Comparison of ENCODE assay signal across 11 cellular contexts in the genomic region with DNA sequence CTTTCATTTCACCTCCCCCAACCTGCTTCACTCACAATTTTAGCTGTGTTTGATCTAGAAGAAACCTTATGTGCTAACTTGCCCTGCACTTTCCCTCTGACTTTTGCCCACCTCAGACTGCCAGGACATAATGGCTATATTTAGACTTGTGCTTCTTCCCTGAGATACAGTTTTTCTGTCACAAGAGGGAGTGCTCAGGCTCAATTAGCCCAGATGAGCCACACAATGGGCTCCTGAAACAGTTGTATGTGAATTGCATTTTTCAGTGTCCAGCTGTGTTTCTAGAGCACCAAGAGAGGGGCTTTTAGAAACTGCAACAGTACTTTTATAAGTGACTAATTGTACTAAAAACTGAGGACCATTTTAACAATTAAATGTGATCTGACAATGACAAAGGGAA.
DNase-seq lines count a peak whose midpoint lies in the region; ATAC-seq, FAIRE-seq and TF ChIP-seq lines count a peak whose summit lies in the region.
"Had no signal": no experiment of that assay in that cellular context is flagged by ENCODE, and none has a peak within 500 bp of the region (broad histone marks: within the 10 kb centered on the region; RNA-seq: fewer than 3 reads in every experiment).

No MANE protein-coding gene starts in this region.

- H3K9me3 ChIP-seq in CD8-positive, alpha-beta memory T cell (ENCODE audit: low read length), result no peaks in the 10 kb centered on the region
- no peaks in the 10 kb centered on the region for H3K9me3 ChIP-seq in vagina

- H3K27ac Mint-ChIP-seq in chondrocyte (ENCODE audit: unreplicated experiment) (no peak overlapping the region), neural crest cell (ENCODE audit: unreplicated experiment) (no peak overlapping the region)
- H3K27ac Mint-ChIP-seq in CD8-positive, alpha-beta memory T cell, result no peak overlapping the region
- H3K27ac Mint-ChIP-seq: activated B cell treated with CpG ODN at 0.5 μM for 24 hours, IgD-negative memory B cell had no signal

- TF ChIP-seq CTCF in chondrocyte (IDR thresholded peaks at IDR 0.05), result peak; percentile 39
- peak; percentile 42 for TF ChIP-seq CTCF in neural crest cell (conservative IDR thresholded peaks at IDR 0.05)
- TF ChIP-seq CTCF in vagina (IDR thresholded peaks at IDR 0.05), result no peak

- no peaks in the 10 kb centered on the region for H3K36me3 Mint-ChIP-seq in chondrocyte (ENCODE audit: low read depth)
- H3K36me3 Mint-ChIP-seq in neural crest cell (ENCODE audit: low read depth), result no peaks in the 10 kb centered on the region
- H3K36me3 Mint-ChIP-seq in CD8-positive, alpha-beta memory T cell, result no peaks in the 10 kb centered on the region
- H3K36me3 Mint-ChIP-seq: IgD-negative memory B cell had no signal

- H3K27me3 ChIP-seq in CD8-positive, alpha-beta memory T cell (ENCODE audit: insufficient read depth, low read length, poor library complexity, severe bottlenecking), result no peaks in the 10 kb centered on the region
- no peaks in the 10 kb centered on the region for H3K27me3 ChIP-seq in vagina

- ATAC-seq in GM21423 (IDR thresholded peaks at IDR 0.05; ENCODE audit: unreplicated experiment) (no peak), HG03196 (IDR thresholded peaks at IDR 0.05; ENCODE audit: unreplicated experiment) (no peak)

- no peaks in the 10 kb centered on the region for H3K36me3 ChIP-seq in CD8-positive, alpha-beta memory T cell (ENCODE audit: insufficient read depth, low read length)
- no peaks in the 10 kb centered on the region for H3K36me3 ChIP-seq in vagina

- peaks cover 23% of the 10 kb centered on the region for H3K27me3 Mint-ChIP-seq in chondrocyte (ENCODE audit: low read depth)
- H3K27me3 Mint-ChIP-seq in neural crest cell (ENCODE audit: low read depth), result no peaks in the 10 kb centered on the region
- no peaks in the 10 kb centered on the region for H3K27me3 Mint-ChIP-seq in CD8-positive, alpha-beta memory T cell
- H3K27me3 Mint-ChIP-seq: activated B cell treated with CpG ODN at 0.5 μM for 24 hours, IgD-negative memory B cell had no signal

- H3K4me3 ChIP-seq in CD8-positive, alpha-beta memory T cell (ENCODE audit: low read length), result no peak overlapping the region
- H3K4me3 ChIP-seq in vagina, result no peak overlapping the region

- H3K27ac ChIP-seq in CD8-positive, alpha-beta memory T cell (ENCODE audit: low read depth, low read length), result no peak overlapping the region
- H3K27ac ChIP-seq in vagina, result no peak overlapping the region

- CTCF ChIA-PET in CD8-positive, alpha-beta memory T cell (lab: Charles Lee), result no interaction called here

- no peak overlapping the region for H3K4me3 Mint-ChIP-seq in chondrocyte (ENCODE audit: unreplicated experiment)
- H3K4me3 Mint-ChIP-seq in neural crest cell, result no peak overlapping the region
- H3K4me3 Mint-ChIP-seq in CD8-positive, alpha-beta memory T cell, result no peak overlapping the region
- H3K4me3 Mint-ChIP-seq: activated B cell treated with CpG ODN at 0.5 μM for 24 hours, IgD-negative memory B cell had no signal

- TF ChIP-seq POLR2A in GM12891 (IDR thresholded peaks at IDR 0.05; ENCODE audit: low read depth, low read length) (no peak), vagina (IDR thresholded peaks at IDR 0.05) (no peak)

- H3K9me3 Mint-ChIP-seq in chondrocyte (ENCODE audit: low read depth) (no peaks in the 10 kb centered on the region), neural crest cell (no peaks in the 10 kb centered on the region)
- peaks cover 0 to 5% (median 0%) of the 10 kb centered on the region in 5 donors for H3K9me3 Mint-ChIP-seq in CD8-positive, alpha-beta memory T cell
- H3K9me3 Mint-ChIP-seq: activated B cell treated with CpG ODN at 0.5 μM for 24 hours, IgD-negative memory B cell had no signal

- no peaks in the 10 kb centered on the region for H3K4me1 Mint-ChIP-seq in chondrocyte (ENCODE audit: low read depth)
- peaks cover 11% of the 10 kb centered on the region for H3K4me1 Mint-ChIP-seq in neural crest cell
- no peaks in the 10 kb centered on the region for H3K4me1 Mint-ChIP-seq in CD8-positive, alpha-beta memory T cell
- H3K4me1 Mint-ChIP-seq: activated B cell treated with CpG ODN at 0.5 μM for 24 hours, IgD-negative memory B cell had no signal

- H3K4me1 ChIP-seq in CD8-positive, alpha-beta memory T cell (ENCODE audit: insufficient read depth, low read length), result no peaks in the 10 kb centered on the region
- no peaks in the 10 kb centered on the region for H3K4me1 ChIP-seq in vagina

- FAIRE-seq in GM12891 (lab: Jason Lieb, UNC), result peak; percentile 65

- intact Hi-C loops in vagina (cut with DNase I), result no loop called here

- DNase-seq in GM12891 (ENCODE audit: insufficient read length, low spot score) (no peak), NCI-H1436 (lab: John Stamatoyannopoulos, UW) (peak; percentile 77), chondrocyte (ENCODE audit: low spot score) (no peak), neural crest cell (ENCODE audit: low read depth, low spot score) (no peak), vagina (ENCODE audit: extremely low spot score in 2 of 2) (no peak)
- no peak for DNase-seq in CD8-positive, alpha-beta memory T cell
- DNase-seq: activated B cell treated with CpG ODN at 0.5 μM for 24 hours, activated gamma-delta T cell treated with Interleukin-2 at 50 U/mL for 16 hours had no signal

- POLR2A ChIA-PET in CD8-positive, alpha-beta memory T cell (lab: Charles Lee), result no interaction called here

TF ChIP-seq in GM12891, 5 proteins besides CTCF, POLR2A, EP300 and RAD21:
- no peak for TF ChIP-seq SPI1 (IDR thresholded peaks at IDR 0.05; ENCODE audit: low read depth, low read length)
- no peak for TF ChIP-seq PAX5 (IDR thresholded peaks at IDR 0.05; ENCODE audit: insufficient read depth, low read length, severe bottlenecking)
- TF ChIP-seq TAF1 (IDR thresholded peaks at IDR 0.05; ENCODE audit: low read depth, low read length), result no peak
- no peak for TF ChIP-seq POU2F2 (IDR thresholded peaks at IDR 0.05; ENCODE audit: low read depth, low read length)
- TF ChIP-seq POLR2AphosphoS5 (IDR thresholded peaks at IDR 0.05; ENCODE audit: low read depth, low read length), result no peak

Comparison
In these comparisons a context has a peak if more than half of its experiments do, and no peak if none do; other contexts are left out.
1. CTCF ChIP-seq: peak in chondrocyte (single experiment) and neural crest cell (single experiment); none in vagina (0 of 3).